Comparison of ENCODE assay signal across 17 cellular contexts in the genomic region with DNA sequence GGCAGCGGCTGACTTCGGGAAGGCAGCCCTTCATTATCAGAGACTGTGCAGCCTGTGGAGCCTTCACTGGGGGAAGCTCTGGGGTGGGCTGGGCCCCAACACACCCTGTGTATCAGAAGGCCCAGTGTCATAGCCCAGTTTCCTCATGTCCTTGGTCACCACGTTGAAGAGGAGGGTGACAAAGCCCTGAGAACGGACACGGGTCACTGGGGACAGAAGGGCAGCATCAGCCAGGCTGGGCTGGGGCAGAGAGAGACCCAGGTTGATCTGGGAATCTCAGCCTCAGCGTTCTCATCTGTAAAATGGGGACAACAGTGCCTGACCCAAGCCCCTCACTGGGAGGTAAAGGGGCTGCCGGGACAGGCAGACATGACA. TPM values are rescaled to one million over a fixed set of nuclear protein-coding genes. Genes with fewer than 3 reads are reported as not detected.
DNase-seq lines count a peak whose midpoint lies in the region; ATAC-seq, FAIRE-seq and TF ChIP-seq lines count a peak whose summit lies in the region.
"Had no signal": no experiment of that assay in that cellular context is flagged by ENCODE, and none has a peak within 500 bp of the region (broad histone marks: within the 10 kb centered on the region; RNA-seq: fewer than 3 reads in every experiment).

No MANE protein-coding gene starts in this region.

- no peak for TF ChIP-seq POLR2A in H1 (IDR thresholded peaks at IDR 0.05; ENCODE audit: control extremely low read depth in 1 of 2, low read depth in 2 of 2, low read length in 2 of 2)

- H3K9ac ChIP-seq in H1 (replicated peaks in 1 of 4; ENCODE audit: extremely low read depth in 1 of 4, low read depth in 3 of 4, low read length in 3 of 4): no peak overlapping the region

- H3K79me2 ChIP-seq in H1 (ENCODE audit: control insufficient read depth in 1 of 2, insufficient read depth in 2 of 2, low read length in 2 of 2) (no peaks in the 10 kb centered on the region), osteoblast (ENCODE audit: insufficient read depth, low read length) (no peaks in the 10 kb centered on the region)

- no peak overlapping the region for H3K27ac ChIP-seq in right cardiac atrium (ENCODE audit: low read length)
- no peak overlapping the region for H3K27ac ChIP-seq in H1 (ENCODE audit: low read depth, low read length)
- no peak overlapping the region for H3K27ac ChIP-seq in osteoblast (ENCODE audit: low read depth, low read length)

- no peak overlapping the region for H3K4me2 ChIP-seq in H1 (ENCODE audit: insufficient read depth in 1 of 2, low read depth in 2 of 2, low read length in 2 of 2)
- no peak overlapping the region for H3K4me2 ChIP-seq in osteoblast (ENCODE audit: insufficient read depth, low read length)

- H4K8ac ChIP-seq in H1 (ENCODE audit: extremely low read depth, insufficient read depth, low read length): 0 out of 2 replicates have a peak overlapping the region, but pooled peaks have one; percentile 9

- no peak overlapping the region for H2BK5ac ChIP-seq in H1 (ENCODE audit: low read depth, low read length)

- H4K20me1 ChIP-seq in H1 (replicated peaks in 1 of 2; ENCODE audit: control insufficient read depth in 1 of 2, insufficient read depth in 2 of 2, low read length in 2 of 2) (peaks cover 0 to 3% of the 10 kb centered on the region in 2 experiments), osteoblast (ENCODE audit: insufficient read depth, low read length) (no peaks in the 10 kb centered on the region)

- FAIRE-seq in H1 (lab: Jason Lieb, UNC): no peak
- FAIRE-seq in frontal cortex (lab: Jason Lieb, UNC): no peak

- H3K14ac ChIP-seq in H1 (ENCODE audit: insufficient read length): no peak overlapping the region

- H3K4me3 ChIP-seq in right cardiac atrium (ENCODE audit: low read length): no peak overlapping the region
- H3K4me3 ChIP-seq in H1 (ENCODE audit: extremely low read depth in 1 of 4, insufficient read depth in 2 of 4, low read depth in 3 of 4, low read length in 4 of 4): no peak overlapping the region
- no peak overlapping the region for H3K4me3 ChIP-seq in osteoblast (ENCODE audit: insufficient read depth, low read length)

- no peak overlapping the region for H4K91ac ChIP-seq in H1 (replicated peaks; ENCODE audit: insufficient read length, low read length)

- no peaks in the 10 kb centered on the region for H3K23me2 ChIP-seq in H1 (ENCODE audit: low read depth, low read length)

- H3K18ac ChIP-seq in H1 (ENCODE audit: extremely low read depth, low read length): no peak overlapping the region

- no peak for ATAC-seq in right cardiac atrium

- H2BK12ac ChIP-seq in H1 (ENCODE audit: low read depth, low read length): no peak overlapping the region

- H3K27me3 ChIP-seq in right cardiac atrium (ENCODE audit: control insufficient read depth, insufficient read depth): no peaks in the 10 kb centered on the region
- no peaks in the 10 kb centered on the region for H3K27me3 ChIP-seq in H1 (replicated peaks in 1 of 4; ENCODE audit: control insufficient read depth in 3 of 4, extremely low read depth in 1 of 4, insufficient read depth in 3 of 4, low read length in 3 of 4)
- H3K27me3 ChIP-seq in osteoblast (ENCODE audit: insufficient read depth, low read length): no peaks in the 10 kb centered on the region

- no peaks in the 10 kb centered on the region for H3K9me3 ChIP-seq in right cardiac atrium (ENCODE audit: control insufficient read depth, low read length)
- H3K9me3 ChIP-seq in H1 (ENCODE audit: insufficient read depth in 2 of 2, low read depth in 1 of 2, low read length in 1 of 2): no peaks in the 10 kb centered on the region
- no peaks in the 10 kb centered on the region for H3K9me3 ChIP-seq in osteoblast (ENCODE audit: low read depth, low read length)

- H3K56ac ChIP-seq in H1 (replicated peaks; ENCODE audit: insufficient read length, low read depth, low read length): no peak overlapping the region

- no peak overlapping the region for H2BK15ac ChIP-seq in H1 (ENCODE audit: low read length)

- H2AK5ac ChIP-seq in H1 (ENCODE audit: low read depth, low read length): no peak overlapping the region

- H3K4me1 ChIP-seq in right cardiac atrium (ENCODE audit: control insufficient read depth, insufficient read depth, low read length) (peaks cover 14% of the 10 kb centered on the region), H1 (replicated peaks in 1 of 4; ENCODE audit: control insufficient read depth in 3 of 4, insufficient read depth in 4 of 4, low read length in 3 of 4) (peaks cover 2 to 17% (median 12%) of the 10 kb centered on the region in 4 experiments), osteoblast (ENCODE audit: insufficient read depth, low read length) (peaks cover 34% of the 10 kb centered on the region)

- no peak for TF ChIP-seq CTCF in H1 (IDR thresholded peaks at IDR 0.05; ENCODE audit: control extremely low read depth in 1 of 3, insufficient read depth in 1 of 3, low read depth in 1 of 3, low read length in 3 of 3)
- TF ChIP-seq CTCF in osteoblast (IDR thresholded peaks at IDR 0.05; ENCODE audit: extremely low read depth, low read depth, low read length): no peak

- intact Hi-C loops in cardiac septum (cut with DNase I): no loop called here
- intact Hi-C loops in right cardiac atrium (cut with DNase I): no loop called here

- POLR2A ChIA-PET in H1 (lab: Charles Lee; ENCODE audit: partially characterized antibody): interaction anchor here (0.6 to 1.4 kb wide), 5 partner anchors 9 to 305 kb away, joined by 3 to 5 read pairs (median 3); no protein-coding TSS in a partner anchor

- H2AFZ ChIP-seq in H1 (ENCODE audit: low read length) (no peak overlapping the region), osteoblast (ENCODE audit: low read length) (no peak overlapping the region)

- H3K36me3 ChIP-seq in H1 (ENCODE audit: control insufficient read depth in 2 of 4, insufficient read depth in 4 of 4, low read length in 3 of 4) (peaks cover 0 to 5% (median 2%) of the 10 kb centered on the region in 4 experiments; a peak in 2 of 8 replicates), osteoblast (ENCODE audit: insufficient read depth, low read length) (no peaks in the 10 kb centered on the region)

- no peak overlapping the region for H3K4ac ChIP-seq in H1 (replicated peaks; ENCODE audit: insufficient read length, low read depth, low read length)

- CTCF ChIA-PET in H1 (lab: Charles Lee; ENCODE audit: partially characterized antibody): interaction anchor here (0.6 to 9.8 kb wide), 10 partner anchors 9 to 420 kb away, joined by 3 to 70 read pairs (median 4); a partner anchor contains a TSS

- H3K23ac ChIP-seq in H1 (ENCODE audit: insufficient read length): no peak overlapping the region

- H3K79me1 ChIP-seq in H1 (ENCODE audit: low read depth, low read length): no peaks in the 10 kb centered on the region

- no peak overlapping the region for H4K5ac ChIP-seq in H1 (ENCODE audit: insufficient read length, low read depth, low read length)

- DNase-seq in cardiac septum (ENCODE audit: low spot score) (peak; percentile 39), right cardiac atrium (no peak), H1 (ENCODE audit: low read depth in 1 of 2, low spot score in 2 of 2) (no peak), osteoblast (ENCODE audit: insufficient read length, low spot score, missing footprints) (peak; percentile 72), NCI-H1105 treated with DMSO at 0.1 percent for 48 hours (lab: John Stamatoyannopoulos, UW) (no peak), frontal cortex (ENCODE audit: low spot score in 2 of 2) (no peak), T-helper 9 cell (no peak)
- DNase-seq: DMS79, GOT3, KG1, NCI-H1694 treated with DMSO at 0.1 percent for 48 hours, NCI-H2107, NCI-H510A, NCI-H82, OCI-M1, SHP77 had no signal

- TF ChIP-seq EP300 in H1 (IDR thresholded peaks at IDR 0.05; ENCODE audit: borderline replicate concordance in 1 of 2, low read depth in 2 of 2, low read length in 2 of 2): no peak

- H2BK120ac ChIP-seq in H1 (replicated peaks; ENCODE audit: low read depth, low read length): no peak overlapping the region

- no peak for TF ChIP-seq RAD21 in H1 (IDR thresholded peaks at IDR 0.05 in 1 of 2, conservative IDR thresholded peaks at IDR 0.05 in 1 of 2; ENCODE audit: low read depth in 2 of 2, low read length in 2 of 2)

- 75% methylated on average over 7 of the region's 7 CpGs for WGBS in right cardiac atrium
- WGBS in H1 (ENCODE audit: extremely low coverage in 1 of 2, insufficient coverage in 1 of 2, insufficient read length in 1 of 2, insufficient replicate concordance in 2 of 2, low coverage in 1 of 2, low lambda C conversion rate in 2 of 2, missing lambda C conversion rate in 1 of 2), 2 experiments: 91% methylated on average over 7 of the region's 7 CpGs; no CpG with 5 or more reads in 1 of the 2 experiments

- H2BK20ac ChIP-seq in H1 (ENCODE audit: low read length): no peak overlapping the region

RNA-seq across cellular contexts. Expression of a gene that starts 19.3 kb away (rescaled TPM):
- total RNA-seq in cardiac septum (9.7 TPM), right cardiac atrium (10 to 100 TPM in 3 of 4 donors, 1 to 10 TPM in 1; 9.8 to 14.6 (median 12.1) TPM), osteoblast (20.6 and 21.0 TPM in 2 replicates), frontal cortex (12.6 TPM)
- polyA plus RNA-seq in right cardiac atrium (20.9 TPM), H1 (2011; rRNA removed) (65.7 and 74.8 TPM in 2 replicates)
- 24.6 and 25.4 TPM in 2 replicates for total RNA-seq in H1 (2021; fragmentation: NEBNext Ultra II Directional; extraction: Animal tissue kit (Norgen Biotek cat#: 25700))
- 69.9 TPM for polyA plus RNA-seq in H1 (2011; cell fraction: cytosol; rRNA removed)
- 99.2 TPM for polyA plus RNA-seq in H1 (2011; cell fraction: nucleus; rRNA removed)
- polyA plus RNA-seq in H1 (2012, experiment 1 of 2): 26.4 to 39.5 TPM (median 32.7 TPM) in 4 replicates
- polyA plus RNA-seq in H1 (2012, experiment 2 of 2): 41.1 TPM
- polyA plus RNA-seq in H1 (2013, experiment 1 of 2): 27.1 TPM
- 26.2 TPM for polyA plus RNA-seq in H1 (2013, experiment 2 of 2)
- polyA minus RNA-seq in H1 (2011; rRNA and poly(A)+ RNA removed): 28.7 and 41.3 TPM in 2 replicates
- 35.0 TPM for polyA minus RNA-seq in H1 (2011; cell fraction: cytosol; rRNA and poly(A)+ RNA removed)
- 35.7 TPM for polyA minus RNA-seq in H1 (2011; cell fraction: nucleus; rRNA and poly(A)+ RNA removed)
- polyA plus RNA-seq: CD14-positive monocyte had no signal

RNA-seq across cellular contexts. Expression of a gene that starts 35.1 kb away (rescaled TPM):
- total RNA-seq in cardiac septum: 17.5 TPM
- total RNA-seq in right cardiac atrium: 10 to 100 TPM; 13.3 to 16.7 (median 16.3) TPM
- 9.0 TPM for polyA plus RNA-seq in right cardiac atrium
- total RNA-seq in H1 (2021; fragmentation: NEBNext Ultra II Directional; extraction: Animal tissue kit (Norgen Biotek cat#: 25700)): 28.1 and 33.8 TPM in 2 replicates
- 15.2 and 31.3 TPM in 2 replicates for polyA plus RNA-seq in H1 (2011; rRNA removed)
- polyA plus RNA-seq in H1 (2011; cell fraction: cytosol; rRNA removed): 14.1 TPM
- 49.4 TPM for polyA plus RNA-seq in H1 (2011; cell fraction: nucleus; rRNA removed)
- polyA plus RNA-seq in H1 (2012, experiment 1 of 2): 20.3 to 30.7 TPM (median 27.8 TPM) in 4 replicates
- 32.4 TPM for polyA plus RNA-seq in H1 (2012, experiment 2 of 2)
- polyA plus RNA-seq in H1 (2013, experiment 1 of 2): 23.0 TPM
- polyA plus RNA-seq in H1 (2013, experiment 2 of 2): 21.6 TPM
- 51.2 and 56.3 TPM in 2 replicates for polyA minus RNA-seq in H1 (2011; rRNA and poly(A)+ RNA removed)
- 21.0 TPM for polyA minus RNA-seq in H1 (2011; cell fraction: cytosol; rRNA and poly(A)+ RNA removed)
- 57.7 TPM for polyA minus RNA-seq in H1 (2011; cell fraction: nucleus; rRNA and poly(A)+ RNA removed)
- 11.5 and 12.7 TPM in 2 replicates for total RNA-seq in osteoblast
- 12.6 TPM for total RNA-seq in frontal cortex

RNA-seq across cellular contexts. Expression of a gene that starts 43.7 kb away (rescaled TPM):
- 46.2 TPM for total RNA-seq in cardiac septum
- total RNA-seq in right cardiac atrium: 100 to 1,000 TPM in 3 of 4 donors, 10 to 100 TPM in 1; 92.8 to 160 (median 131) TPM
- 95.2 TPM for polyA plus RNA-seq in right cardiac atrium
- 3.6 and 3.8 TPM in 2 replicates for total RNA-seq in H1 (2021; fragmentation: NEBNext Ultra II Directional; extraction: Animal tissue kit (Norgen Biotek cat#: 25700))
- 3.1 and 8.1 TPM in 2 replicates for polyA plus RNA-seq in H1 (2011; rRNA removed)
- 3.4 TPM for polyA plus RNA-seq in H1 (2011; cell fraction: cytosol; rRNA removed)
- 9.6 TPM for polyA plus RNA-seq in H1 (2011; cell fraction: nucleus; rRNA removed)
- 3.4 to 5.8 TPM (median 4.6 TPM) in 4 replicates for polyA plus RNA-seq in H1 (2012, experiment 1 of 2)
- polyA plus RNA-seq in H1 (2012, experiment 2 of 2): 5.5 TPM
- polyA plus RNA-seq in H1 (2013, experiment 1 of 2): 6.5 TPM
- 8.6 TPM for polyA plus RNA-seq in H1 (2013, experiment 2 of 2)
- polyA minus RNA-seq in H1 (2011; rRNA and poly(A)+ RNA removed): 1.9 and 4.1 TPM in 2 replicates
- polyA minus RNA-seq in H1 (2011; cell fraction: cytosol; rRNA and poly(A)+ RNA removed): 3.8 TPM
- polyA minus RNA-seq in H1 (2011; cell fraction: nucleus; rRNA and poly(A)+ RNA removed): 2.5 TPM
- total RNA-seq in osteoblast: 3.6 and 3.8 TPM in 2 replicates
- 0.82 TPM for total RNA-seq in frontal cortex

Comparison
In these comparisons a context has a peak if more than half of its experiments do, and no peak if none do; other contexts are left out.
1. DNase-seq: peak in cardiac septum (single experiment) and osteoblast (single experiment); none in right cardiac atrium (0 of 3), H1 (0 of 2), NCI-H1105 treated with DMSO at 0.1 percent for 48 hours (single experiment), frontal cortex (0 of 2) and T-helper 9 cell (single experiment).